In the genomic region with DNA sequence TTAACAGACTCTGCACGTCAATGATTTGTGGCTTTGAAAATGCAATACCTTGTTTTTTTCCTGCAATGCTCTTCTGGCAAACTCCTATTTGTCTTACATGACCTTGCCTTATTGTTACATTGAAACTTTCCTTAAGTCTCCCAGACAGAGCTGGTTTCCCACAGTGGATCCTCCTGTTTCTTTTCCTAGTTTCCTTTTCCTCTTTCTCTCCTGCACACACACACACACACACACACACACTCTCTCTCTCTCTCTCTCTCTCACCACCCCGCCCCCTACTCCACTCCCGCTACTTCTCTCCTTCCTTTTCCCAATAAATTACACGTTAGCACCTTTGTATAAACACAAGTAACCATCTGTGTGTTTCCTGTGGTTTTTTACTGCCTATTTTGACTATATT, we compare ENCODE assay signal across 13 cellular contexts. TPM values are rescaled to one million over a fixed set of nuclear protein-coding genes. Genes with fewer than 3 reads are reported as not detected.
DNase-seq lines count a peak whose midpoint lies in the region; ATAC-seq and TF ChIP-seq lines count a peak whose summit lies in the region.
"Had no signal": no experiment of that assay in that cellular context is flagged by ENCODE, and none has a peak within 500 bp of the region (broad histone marks: within the 10 kb centered on the region; RNA-seq: fewer than 3 reads in every experiment).

No MANE protein-coding gene starts in this region.

- peaks cover 18% of the 10 kb centered on the region in 2 experiments for H3K4me1 ChIP-seq in SK-N-SH (ENCODE audit: control insufficient read depth in 1 of 2, insufficient read depth in 2 of 2, low read depth in 1 of 2, low read length in 1 of 2)

- no peak for TF ChIP-seq RAD21 in SK-N-SH (IDR thresholded peaks at IDR 0.05; ENCODE audit: low read length)

- H3K36me3 ChIP-seq in SK-N-SH (replicated peaks in 1 of 2; ENCODE audit: control insufficient read depth in 1 of 2, insufficient read depth in 2 of 2, low read length in 1 of 2) = peaks cover 14 to 20% of the 10 kb centered on the region in 2 experiments
- H3K36me3 ChIP-seq: pancreas, thoracic aorta had no signal

- H3K4me2 ChIP-seq in SK-N-SH = peak overlapping the region; percentile 96

- ATAC-seq in GM18870 (IDR thresholded peaks at IDR 0.05; ENCODE audit: unreplicated experiment) = no peak
- ATAC-seq: activated CD4-positive, CD25-positive, alpha-beta regulatory T cell treated with anti-CD3 and anti-CD28 coated beads, Interleukin-2, amount 50 U/mL, for 24 hours; pancreas had no signal

- H3F3A ChIP-seq in SK-N-SH (replicated peaks; ENCODE audit: insufficient read depth) = peaks cover 13% of the 10 kb centered on the region

- H4K20me1 ChIP-seq in SK-N-SH (ENCODE audit: insufficient read depth) = peaks cover 30% of the 10 kb centered on the region

- peaks cover 59% of the 10 kb centered on the region for H3K79me2 ChIP-seq in SK-N-SH (ENCODE audit: insufficient read depth)

- H3K9me3 ChIP-seq in SK-N-SH = no peaks in the 10 kb centered on the region
- H3K9me3 ChIP-seq: pancreas, thoracic aorta had no signal

- CTCF ChIA-PET in SK-N-SH (lab: Yijun Ruan, JAX) = interaction anchor here (1.1 to 3.0 kb wide), 5 partner anchors 14 to 109 kb away, joined by 3 to 18 read pairs (median 5); no protein-coding TSS in a partner anchor

- TF ChIP-seq CTCF in AG10803 (conservative IDR thresholded peaks at IDR 0.05; ENCODE audit: low read length) (no peak), GM12865 (IDR thresholded peaks at IDR 0.05; ENCODE audit: insufficient read depth, low read depth, low read length, missing control alignments) (no peak), SK-N-SH (IDR thresholded peaks at IDR 0.05) (no peak)

- H3K27me3 ChIP-seq in SK-N-SH (ENCODE audit: insufficient read depth) = no peaks in the 10 kb centered on the region
- H3K27me3 ChIP-seq: pancreas had no signal

- H2AFZ ChIP-seq in SK-N-SH (ENCODE audit: low read depth) = peak overlapping the region; percentile 74

- H3K4me3 ChIP-seq in AG10803 (ENCODE audit: low read length) (no peak overlapping the region), GM12865 (ENCODE audit: low read depth, low read length) (peak overlapping the region; percentile 95), SK-N-SH (ENCODE audit: low read depth in 2 of 2, low read length in 1 of 2) (peak overlapping the region in 1 of 2 experiments; percentile 83; a peak in 2 of 4 replicates)
- H3K4me3 ChIP-seq: pancreas, thoracic aorta had no signal

- POLR2A ChIA-PET in SK-N-SH (lab: Yijun Ruan, JAX) = no interaction called here

- H3K9me2 ChIP-seq in SK-N-SH = no peaks in the 10 kb centered on the region

- TF ChIP-seq EP300 in SK-N-SH (IDR thresholded peaks at IDR 0.05; ENCODE audit: borderline replicate concordance in 1 of 2, low read depth in 1 of 2, low read length in 1 of 2) = no peak

- DNase-seq in AG10803 (ENCODE audit: low read depth) = peak; percentile 42
- peak; percentile 8 for DNase-seq in GM12865 (ENCODE audit: low read depth)
- DNase-seq in SK-N-SH = no peak
- DNase-seq in glomerular visceral epithelial cell (ENCODE audit: extremely low spot score) = peak; percentile 8
- DNase-seq in superior temporal gyrus (ENCODE audit: extremely low spot score) = no peak
- no peak for DNase-seq in activated gamma-delta T cell (lab: John Stamatoyannopoulos, UW)
- DNase-seq in COLO829 (ENCODE audit: low spot score) = no peak
- DNase-seq: NCI-H1105; pancreas; stimulated activated CD4-positive, alpha-beta T cell treated with anti-CD3 and anti-CD28 coated beads, Interleukin-4, amount 100 ng/mL, for 4 hours had no signal

- peak overlapping the region in 1 of 2 experiments; percentile 93; a peak in 1 of 4 replicates for H3K27ac ChIP-seq in SK-N-SH (ENCODE audit: low read depth in 2 of 2, low read length in 1 of 2)
- H3K27ac ChIP-seq: pancreas, thoracic aorta had no signal

- 0 out of 2 replicates have a peak overlapping the region, but pooled peaks have one; percentile 90 for H3K9ac ChIP-seq in SK-N-SH

- 79% methylated on average over 4 of the region's 4 CpGs for WGBS in SK-N-SH (ENCODE audit: low lambda C conversion rate)

TF ChIP-seq in SK-N-SH, 30 proteins besides CTCF, POLR2A, EP300 and RAD21:
- TF ChIP-seq, protein P1, sequence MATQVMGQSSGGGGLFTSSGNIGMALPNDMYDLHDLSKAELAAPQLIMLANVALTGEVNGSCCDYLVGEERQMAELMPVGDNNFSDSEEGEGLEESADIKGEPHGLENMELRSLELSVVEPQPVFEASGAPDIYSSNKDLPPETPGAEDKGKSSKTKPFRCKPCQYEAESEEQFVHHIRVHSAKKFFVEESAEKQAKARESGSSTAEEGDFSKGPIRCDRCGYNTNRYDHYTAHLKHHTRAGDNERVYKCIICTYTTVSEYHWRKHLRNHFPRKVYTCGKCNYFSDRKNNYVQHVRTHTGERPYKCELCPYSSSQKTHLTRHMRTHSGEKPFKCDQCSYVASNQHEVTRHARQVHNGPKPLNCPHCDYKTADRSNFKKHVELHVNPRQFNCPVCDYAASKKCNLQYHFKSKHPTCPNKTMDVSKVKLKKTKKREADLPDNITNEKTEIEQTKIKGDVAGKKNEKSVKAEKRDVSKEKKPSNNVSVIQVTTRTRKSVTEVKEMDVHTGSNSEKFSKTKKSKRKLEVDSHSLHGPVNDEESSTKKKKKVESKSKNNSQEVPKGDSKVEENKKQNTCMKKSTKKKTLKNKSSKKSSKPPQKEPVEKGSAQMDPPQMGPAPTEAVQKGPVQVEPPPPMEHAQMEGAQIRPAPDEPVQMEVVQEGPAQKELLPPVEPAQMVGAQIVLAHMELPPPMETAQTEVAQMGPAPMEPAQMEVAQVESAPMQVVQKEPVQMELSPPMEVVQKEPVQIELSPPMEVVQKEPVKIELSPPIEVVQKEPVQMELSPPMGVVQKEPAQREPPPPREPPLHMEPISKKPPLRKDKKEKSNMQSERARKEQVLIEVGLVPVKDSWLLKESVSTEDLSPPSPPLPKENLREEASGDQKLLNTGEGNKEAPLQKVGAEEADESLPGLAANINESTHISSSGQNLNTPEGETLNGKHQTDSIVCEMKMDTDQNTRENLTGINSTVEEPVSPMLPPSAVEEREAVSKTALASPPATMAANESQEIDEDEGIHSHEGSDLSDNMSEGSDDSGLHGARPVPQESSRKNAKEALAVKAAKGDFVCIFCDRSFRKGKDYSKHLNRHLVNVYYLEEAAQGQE (IDR thresholded peaks at IDR 0.05; ENCODE audit: low read depth, low read length) = no peak
- TF ChIP-seq NRF1 (IDR thresholded peaks at IDR 0.05; ENCODE audit: low read depth, low read length) (no peak), TCF12 (IDR thresholded peaks at IDR 0.05) (no peak), TEAD4 (IDR thresholded peaks at IDR 0.05; ENCODE audit: borderline replicate concordance, insufficient read depth) (no peak), FOSL2 (IDR thresholded peaks at IDR 0.05; ENCODE audit: borderline replicate concordance, low read depth) (no peak), FOXJ3 (CRISPR knock-in tag; IDR thresholded peaks at IDR 0.05) (no peak), EZH2phosphoT487 (IDR thresholded peaks at IDR 0.05; ENCODE audit: borderline replicate concordance, low read depth) (no peak)
- TF ChIP-seq, protein P2, sequence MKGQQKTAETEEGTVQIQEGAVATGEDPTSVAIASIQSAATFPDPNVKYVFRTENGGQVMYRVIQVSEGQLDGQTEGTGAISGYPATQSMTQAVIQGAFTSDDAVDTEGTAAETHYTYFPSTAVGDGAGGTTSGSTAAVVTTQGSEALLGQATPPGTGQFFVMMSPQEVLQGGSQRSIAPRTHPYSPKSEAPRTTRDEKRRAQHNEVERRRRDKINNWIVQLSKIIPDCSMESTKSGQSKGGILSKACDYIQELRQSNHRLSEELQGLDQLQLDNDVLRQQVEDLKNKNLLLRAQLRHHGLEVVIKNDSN (IDR thresholded peaks at IDR 0.05; ENCODE audit: borderline replicate concordance, low read depth) = no peak

RNA-seq across cellular contexts. Expression of a gene that starts 2.3 kb away (rescaled TPM):
- polyA plus RNA-seq in SK-N-SH (2012; rRNA removed) = 17.4 and 20.2 TPM in 2 replicates
- 18.5 and 21.2 TPM in 2 replicates for polyA plus RNA-seq in SK-N-SH (2012; cell fraction: cytosol; rRNA removed)
- 14.9 and 21.9 TPM in 2 replicates for polyA plus RNA-seq in SK-N-SH (2012; cell fraction: nucleus; rRNA removed)

RNA-seq across cellular contexts. Expression of a gene that starts 2.7 kb away (rescaled TPM):
- polyA plus RNA-seq in SK-N-SH (2012; rRNA removed) = 17.5 and 22.3 TPM in 2 replicates
- 28.9 and 34.6 TPM in 2 replicates for polyA plus RNA-seq in SK-N-SH (2012; cell fraction: cytosol; rRNA removed)
- polyA plus RNA-seq in SK-N-SH (2012; cell fraction: nucleus; rRNA removed) = 9.3 and 24.5 TPM in 2 replicates

RNA-seq across cellular contexts. Expression of a gene that starts 56.4 kb away (rescaled TPM):
- 0.05 and 0.15 TPM in 2 replicates for polyA plus RNA-seq in SK-N-SH (2012; rRNA removed)
- 0.07 and 0.10 TPM in 2 replicates for polyA plus RNA-seq in SK-N-SH (2012; cell fraction: cytosol; rRNA removed)
- 0.14 and 0.45 TPM in 2 replicates for polyA plus RNA-seq in SK-N-SH (2012; cell fraction: nucleus; rRNA removed)

Comparison
In these comparisons a context has a peak if more than half of its experiments do, and no peak if none do; other contexts are left out.
1. DNase-seq: peak in AG10803 (single experiment), GM12865 (single experiment) and glomerular visceral epithelial cell (single experiment); none in SK-N-SH (single experiment), superior temporal gyrus (single experiment), activated gamma-delta T cell (single experiment) and COLO829 (single experiment).